ENCODE assay signal across 1 cellular context in genomic region chr6:41936073-41936837, GRCh38.
TF ChIP-seq lines count a peak whose summit lies in the region.

No MANE protein-coding gene starts in this region.

TF ChIP-seq in HepG2, 621 proteins besides CTCF, POLR2A, EP300 and RAD21 (continues in another document):
- TF ChIP-seq ZNF614 (CRISPR knock-in tag; IDR thresholded peaks at IDR 0.05; ENCODE audit: borderline replicate concordance): 0 out of 2 replicates have a peak, but pooled peaks have one; percentile 51
- TF ChIP-seq ZNF264 (CRISPR knock-in tag; IDR thresholded peaks at IDR 0.05): no peak
- peak; percentile 70 for TF ChIP-seq ZNF574 (CRISPR knock-in tag; IDR thresholded peaks at IDR 0.05)
- no peak for TF ChIP-seq HMG20A (CRISPR knock-in tag; IDR thresholded peaks at IDR 0.05; ENCODE audit: borderline replicate concordance)
- no peak for TF ChIP-seq CREB3 (CRISPR knock-in tag; IDR thresholded peaks at IDR 0.05)
- no peak for TF ChIP-seq SP140L (CRISPR knock-in tag; IDR thresholded peaks at IDR 0.05; ENCODE audit: borderline replicate concordance)
- TF ChIP-seq ZNF792 (CRISPR knock-in tag; IDR thresholded peaks at IDR 0.05): 0 out of 2 replicates have a peak, but pooled peaks have one; percentile 9
- no peak for TF ChIP-seq SMAD1 (CRISPR knock-in tag; IDR thresholded peaks at IDR 0.05; ENCODE audit: borderline replicate concordance, low read depth)
- no peak for TF ChIP-seq THRA (CRISPR knock-in tag; IDR thresholded peaks at IDR 0.05; ENCODE audit: borderline replicate concordance)
- TF ChIP-seq FOSL2 (CRISPR knock-in tag; IDR thresholded peaks at IDR 0.05): peak; percentile 25; the same call in 1 of the 2 replicates
- peak; percentile 83 for TF ChIP-seq ZNF781 (CRISPR knock-in tag; IDR thresholded peaks at IDR 0.05; ENCODE audit: borderline replicate concordance, not compliant biosample characterization)
- TF ChIP-seq ZNF317 (CRISPR knock-in tag; IDR thresholded peaks at IDR 0.05): no peak
- TF ChIP-seq SKIL (CRISPR knock-in tag; IDR thresholded peaks at IDR 0.05; ENCODE audit: borderline replicate concordance): no peak
- peak; percentile 93 for TF ChIP-seq CEBPB (IDR thresholded peaks at IDR 0.05; ENCODE audit: borderline replicate concordance, low read depth, low read length)
- TF ChIP-seq ZNF30 (CRISPR knock-in tag; IDR thresholded peaks at IDR 0.05): no peak
- TF ChIP-seq SMAD3 (CRISPR knock-in tag; IDR thresholded peaks at IDR 0.05): 0 out of 2 replicates have a peak, but pooled peaks have one; percentile 60
- no peak for TF ChIP-seq HDAC2 (CRISPR knock-in tag; IDR thresholded peaks at IDR 0.05)
- peak in 1 of 2 experiments; percentile 58; a peak in 2 of 4 replicates for TF ChIP-seq KLF16 (CRISPR knock-in tag; IDR thresholded peaks at IDR 0.05)
- no peak for TF ChIP-seq SCMH1 (CRISPR knock-in tag; IDR thresholded peaks at IDR 0.05; ENCODE audit: borderline replicate concordance)
- no peak for TF ChIP-seq ZNF451 (CRISPR knock-in tag; IDR thresholded peaks at IDR 0.05)
- TF ChIP-seq ZSCAN25 (CRISPR knock-in tag; IDR thresholded peaks at IDR 0.05): no peak
- no peak for TF ChIP-seq ZFP1 (CRISPR knock-in tag; IDR thresholded peaks at IDR 0.05)
- no peak for TF ChIP-seq PHF20 (CRISPR knock-in tag; IDR thresholded peaks at IDR 0.05)
- 0 out of 2 replicates have a peak, but pooled peaks have one; percentile 7 for TF ChIP-seq ZNF281 (CRISPR knock-in tag; IDR thresholded peaks at IDR 0.05; ENCODE audit: borderline replicate concordance)
- TF ChIP-seq GPN1 (CRISPR knock-in tag; IDR thresholded peaks at IDR 0.05; ENCODE audit: borderline replicate concordance): no peak
- peak; percentile 14 for TF ChIP-seq TBL1XR1 (IDR thresholded peaks at IDR 0.05; ENCODE audit: borderline replicate concordance, low read length, partially characterized antibody)
- no peak for TF ChIP-seq ZNF562 (CRISPR knock-in tag; IDR thresholded peaks at IDR 0.05; ENCODE audit: borderline replicate concordance)
- TF ChIP-seq HNF4A (CRISPR knock-in tag; IDR thresholded peaks at IDR 0.05): peak; percentile 82
- no peak for TF ChIP-seq TOE1 (CRISPR knock-in tag; IDR thresholded peaks at IDR 0.05)
- TF ChIP-seq EHMT2 (IDR thresholded peaks at IDR 0.05; ENCODE audit: borderline replicate concordance, low read depth, low read length): no peak
- TF ChIP-seq ZNF878 (CRISPR knock-in tag; IDR thresholded peaks at IDR 0.05): 0 out of 2 replicates have a peak, but pooled peaks have one; percentile 28
- TF ChIP-seq KLF15 (CRISPR knock-in tag; IDR thresholded peaks at IDR 0.05; ENCODE audit: borderline replicate concordance): no peak
- no peak for TF ChIP-seq DR1 (CRISPR knock-in tag; IDR thresholded peaks at IDR 0.05)
- TF ChIP-seq ZNF280D (CRISPR knock-in tag; IDR thresholded peaks at IDR 0.05): no peak
- TF ChIP-seq MEF2D (CRISPR knock-in tag; IDR thresholded peaks at IDR 0.05): no peak
- TF ChIP-seq REPIN1 (CRISPR knock-in tag; IDR thresholded peaks at IDR 0.05; ENCODE audit: borderline replicate concordance, low read depth): peak; percentile 46; the same call in 1 of the 2 replicates
- 0 out of 2 replicates have a peak, but pooled peaks have one; percentile 44 for TF ChIP-seq ZNF580 (CRISPR knock-in tag; IDR thresholded peaks at IDR 0.05; ENCODE audit: borderline replicate concordance, low read depth)
- peak; percentile 52; the same call in 1 of the 2 replicates for TF ChIP-seq HNF4G (IDR thresholded peaks at IDR 0.05; ENCODE audit: borderline replicate concordance, low read depth, low read length)
- TF ChIP-seq HNF4G (CRISPR knock-in tag; IDR thresholded peaks at IDR 0.05; ENCODE audit: borderline replicate concordance, low read depth): no peak
- no peak for TF ChIP-seq SOX5 (CRISPR knock-in tag; IDR thresholded peaks at IDR 0.05; ENCODE audit: borderline replicate concordance)
- TF ChIP-seq KAT8 (CRISPR knock-in tag; IDR thresholded peaks at IDR 0.05): no peak
- TF ChIP-seq HIVEP1 (CRISPR knock-in tag; IDR thresholded peaks at IDR 0.05): no peak
- TF ChIP-seq THAP9 (CRISPR knock-in tag; IDR thresholded peaks at IDR 0.05; ENCODE audit: borderline replicate concordance): no peak
- no peak for TF ChIP-seq PREB (CRISPR knock-in tag; IDR thresholded peaks at IDR 0.05)
- TF ChIP-seq BCL6 (CRISPR knock-in tag; IDR thresholded peaks at IDR 0.05): peak; percentile 13; the same call in 1 of the 2 replicates
